16 cellular contexts compared by ENCODE assay signal in the genomic region with DNA sequence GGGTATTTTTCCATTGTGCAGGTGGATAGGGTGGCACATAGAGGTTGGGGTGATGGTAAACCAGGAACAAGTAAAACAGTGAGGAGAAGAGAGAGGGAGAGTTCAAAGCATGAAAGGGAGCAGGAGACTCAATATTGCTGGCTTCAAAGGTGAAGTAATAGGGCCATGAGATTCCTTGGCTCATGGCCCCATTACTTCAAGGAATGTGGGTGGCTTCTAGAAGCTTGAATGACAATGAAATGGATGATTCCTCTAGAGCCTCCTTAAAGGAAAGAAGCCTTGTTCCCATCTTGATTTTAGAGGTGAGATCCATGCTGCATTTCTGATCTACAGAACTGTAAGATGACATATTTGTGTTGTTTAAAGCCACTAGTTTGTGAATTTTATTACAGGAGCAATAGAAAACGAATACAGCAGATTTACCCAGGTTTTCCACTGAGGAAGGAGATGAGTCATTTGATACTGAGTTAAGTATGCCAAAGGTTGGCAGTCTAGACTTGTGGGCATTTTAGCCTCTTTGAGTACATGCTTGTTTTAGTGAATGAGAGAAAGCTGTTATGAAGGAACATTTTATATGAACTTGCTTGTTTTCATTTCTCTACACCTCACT.
DNase-seq lines count a peak whose midpoint lies in the region; ATAC-seq, FAIRE-seq and TF ChIP-seq lines count a peak whose summit lies in the region.
"Had no signal": no experiment of that assay in that cellular context is flagged by ENCODE, and none has a peak within 500 bp of the region (broad histone marks: within the 10 kb centered on the region; RNA-seq: fewer than 3 reads in every experiment).

No MANE protein-coding gene starts in this region.

- no peaks in the 10 kb centered on the region for H3K27me3 Mint-ChIP-seq in activated naive CD8-positive, alpha-beta T cell treated with anti-CD3 and anti-CD28 coated beads, Interleukin-2, amount 50 U/mL, for 24 hours
- H3K27me3 Mint-ChIP-seq in activated naive CD8-positive, alpha-beta T cell treated with anti-CD3 and anti-CD28 coated beads for 36 hours = no peaks in the 10 kb centered on the region
- H3K27me3 Mint-ChIP-seq: activated CD4-positive, alpha-beta memory T cell treated with anti-CD3 and anti-CD28 coated beads for 36 hours had no signal

- no peak overlapping the region for H3K4me3 ChIP-seq in foreskin fibroblast (ENCODE audit: low read depth in 1 of 2, low read length in 2 of 2)
- H3K4me3 ChIP-seq: lower lobe of right lung, thoracic aorta had no signal

- no peaks in the 10 kb centered on the region for H3K36me3 Mint-ChIP-seq in activated naive CD8-positive, alpha-beta T cell treated with anti-CD3 and anti-CD28 coated beads, Interleukin-2, amount 50 U/mL, for 24 hours (ENCODE audit: low read depth)
- H3K36me3 Mint-ChIP-seq in activated naive CD8-positive, alpha-beta T cell treated with anti-CD3 and anti-CD28 coated beads for 36 hours = no peaks in the 10 kb centered on the region
- H3K36me3 Mint-ChIP-seq: activated CD4-positive, alpha-beta memory T cell treated with anti-CD3 and anti-CD28 coated beads for 36 hours had no signal

- H3K9me3 Mint-ChIP-seq in activated naive CD8-positive, alpha-beta T cell treated with anti-CD3 and anti-CD28 coated beads, Interleukin-2, amount 50 U/mL, for 24 hours = no peaks in the 10 kb centered on the region
- H3K9me3 Mint-ChIP-seq in activated naive CD8-positive, alpha-beta T cell treated with anti-CD3 and anti-CD28 coated beads for 36 hours = no peaks in the 10 kb centered on the region

- H3K4me1 Mint-ChIP-seq in activated naive CD8-positive, alpha-beta T cell treated with anti-CD3 and anti-CD28 coated beads, Interleukin-2, amount 50 U/mL, for 24 hours = no peaks in the 10 kb centered on the region
- H3K4me1 Mint-ChIP-seq in activated naive CD8-positive, alpha-beta T cell treated with anti-CD3 and anti-CD28 coated beads for 36 hours = no peaks in the 10 kb centered on the region

- H3K4me3 Mint-ChIP-seq in activated naive CD8-positive, alpha-beta T cell treated with anti-CD3 and anti-CD28 coated beads, Interleukin-2, amount 50 U/mL, for 24 hours = no peak overlapping the region
- H3K4me3 Mint-ChIP-seq in activated naive CD8-positive, alpha-beta T cell treated with anti-CD3 and anti-CD28 coated beads for 36 hours = no peak overlapping the region
- H3K4me3 Mint-ChIP-seq: activated CD4-positive, alpha-beta memory T cell treated with anti-CD3 and anti-CD28 coated beads for 36 hours had no signal

- FAIRE-seq in urothelium cell line (lab: Jason Lieb, UNC) = no peak

- H3K27ac Mint-ChIP-seq in activated naive CD8-positive, alpha-beta T cell treated with anti-CD3 and anti-CD28 coated beads, Interleukin-2, amount 50 U/mL, for 24 hours = peak overlapping the region; percentile 25
- H3K27ac Mint-ChIP-seq in activated naive CD8-positive, alpha-beta T cell treated with anti-CD3 and anti-CD28 coated beads for 36 hours = no peak overlapping the region
- H3K27ac Mint-ChIP-seq: activated CD4-positive, alpha-beta memory T cell treated with anti-CD3 and anti-CD28 coated beads for 36 hours had no signal

- TF ChIP-seq CTCF in foreskin fibroblast (IDR thresholded peaks at IDR 0.05; ENCODE audit: low read depth, low read length) = no peak

- no peak for DNase-seq in activated naive CD8-positive, alpha-beta T cell treated with anti-CD3 and anti-CD28 coated beads, Interleukin-2, amount 50 U/mL, for 24 hours
- no peak for DNase-seq in activated naive CD8-positive, alpha-beta T cell treated with anti-CD3 and anti-CD28 coated beads for 36 hours
- DNase-seq in SW480 (ENCODE audit: low spot score) (peak; percentile 13), foreskin fibroblast (peak; percentile 26 to 52), urothelium cell line (ENCODE audit: low spot score) (peak; percentile 46)
- DNase-seq: activated CD4-positive, alpha-beta memory T cell treated with anti-CD3 and anti-CD28 coated beads for 36 hours; Caco-2; KBM-7; lower lobe of right lung; NCI-H1436 treated with DMSO at 0.1 percent for 48 hours; occipital lobe; T1000 had no signal

- no peak for ATAC-seq in activated naive CD8-positive, alpha-beta T cell treated with anti-CD3 and anti-CD28 coated beads, Interleukin-2, amount 50 U/mL, for 24 hours
- ATAC-seq in HG02970 (IDR thresholded peaks at IDR 0.05; ENCODE audit: low FRiP score, unreplicated experiment) = no peak
- ATAC-seq in HG03108 (IDR thresholded peaks at IDR 0.05; ENCODE audit: unreplicated experiment) = no peak
- ATAC-seq in GM21447 (IDR thresholded peaks at IDR 0.05; ENCODE audit: unreplicated experiment) = no peak
- ATAC-seq: lower lobe of right lung had no signal

Comparison
In these comparisons a context has a peak if more than half of its experiments do, and no peak if none do; other contexts are left out.
1. DNase-seq: peak in SW480 (single experiment), foreskin fibroblast (2 of 2) and urothelium cell line (single experiment); none in activated naive CD8-positive, alpha-beta T cell treated with anti-CD3 and anti-CD28 coated beads, Interleukin-2, amount 50 U/mL, for 24 hours (single experiment) and activated naive CD8-positive, alpha-beta T cell treated with anti-CD3 and anti-CD28 coated beads for 36 hours (single experiment).